ENCODE assay signal across 2 cellular contexts in genomic region chr12:69516950-69517349, GRCh38.
TF ChIP-seq lines count a peak whose summit lies in the region.

No MANE protein-coding gene starts in this region.

TF ChIP-seq in IMR-90, 13 proteins besides CTCF, POLR2A, EP300 and RAD21:
- TF ChIP-seq RFX5 (IDR thresholded peaks at IDR 0.05; ENCODE audit: low read depth, low read length) (no peak), ELK1 (IDR thresholded peaks at IDR 0.05; ENCODE audit: borderline replicate concordance, low read depth, low read length) (no peak), NFE2L2 (IDR thresholded peaks at IDR 0.05; ENCODE audit: low read depth, low read length) (no peak), RCOR1 (IDR thresholded peaks at IDR 0.05; ENCODE audit: insufficient replicate concordance, low read length) (no peak), MAZ (IDR thresholded peaks at IDR 0.05; ENCODE audit: borderline replicate concordance, low read depth, low read length) (no peak), CEBPB (IDR thresholded peaks at IDR 0.05; ENCODE audit: low read depth, low read length) (no peak), BHLHE40 (IDR thresholded peaks at IDR 0.05; ENCODE audit: low read depth, low read length) (no peak), CHD1 (IDR thresholded peaks at IDR 0.05; ENCODE audit: low read depth, low read length) (no peak)

TF ChIP-seq in K562, 482 proteins besides CTCF, POLR2A, EP300 and RAD21 (continues in another document):
- TF ChIP-seq CBFA2T3 (IDR thresholded peaks at IDR 0.05) = peak; percentile 88
- TF ChIP-seq E2F1 (CRISPR knock-in tag; IDR thresholded peaks at IDR 0.05) = no peak
- no peak for TF ChIP-seq ZNF398 (CRISPR knock-in tag; IDR thresholded peaks at IDR 0.05)
- TF ChIP-seq BACH1 (tag; IDR thresholded peaks at IDR 0.05) = no peak
- no peak for TF ChIP-seq ZNF830 (CRISPR knock-in tag; IDR thresholded peaks at IDR 0.05)
- no peak for TF ChIP-seq ID3 (CRISPR knock-in tag; IDR thresholded peaks at IDR 0.05)
- TF ChIP-seq ID3 (tag; IDR thresholded peaks at IDR 0.05) = no peak
- no peak for TF ChIP-seq ETS2 (tag; IDR thresholded peaks at IDR 0.05; ENCODE audit: borderline replicate concordance, poor library complexity, severe bottlenecking)
- TF ChIP-seq THRAP3 (IDR thresholded peaks at IDR 0.05; ENCODE audit: borderline replicate concordance) = no peak
- TF ChIP-seq ZBTB9 (CRISPR knock-in tag; IDR thresholded peaks at IDR 0.05) = no peak
- TF ChIP-seq PHB2 (IDR thresholded peaks at IDR 0.05; ENCODE audit: low read depth) = no peak
- TF ChIP-seq RBM14 (IDR thresholded peaks at IDR 0.05; ENCODE audit: borderline replicate concordance, insufficient read depth, low read depth, low read length) = no peak
- no peak for TF ChIP-seq NCOA4 (IDR thresholded peaks at IDR 0.05; ENCODE audit: partially characterized antibody)
- 0 out of 2 replicates have a peak, but pooled peaks have one; percentile 28 for TF ChIP-seq DPF2 (IDR thresholded peaks at IDR 0.05)
- no peak for TF ChIP-seq BCLAF1 (IDR thresholded peaks at IDR 0.05; ENCODE audit: borderline replicate concordance in 1 of 2, control insufficient read depth in 1 of 2, low read depth in 2 of 2, low read length in 1 of 2)
- TF ChIP-seq SIX5 (IDR thresholded peaks at IDR 0.05; ENCODE audit: borderline replicate concordance in 1 of 2, insufficient read depth in 1 of 2, low read depth in 1 of 2, low read length in 2 of 2) = no peak
- TF ChIP-seq CBFB (CRISPR knock-in tag; IDR thresholded peaks at IDR 0.05) = no peak
- TF ChIP-seq MTA1 (IDR thresholded peaks at IDR 0.05; ENCODE audit: borderline replicate concordance) = no peak
- TF ChIP-seq ILF3 (IDR thresholded peaks at IDR 0.05; ENCODE audit: borderline replicate concordance) = no peak
- TF ChIP-seq MGA (IDR thresholded peaks at IDR 0.05) = no peak
- peak; percentile 16; the same call in 1 of the 2 replicates for TF ChIP-seq KLF16 (IDR thresholded peaks at IDR 0.05)
- no peak for TF ChIP-seq CHCHD3 (CRISPR knock-in tag; IDR thresholded peaks at IDR 0.05)
- no peak for TF ChIP-seq NONO (IDR thresholded peaks at IDR 0.05; ENCODE audit: low read depth in 2 of 2, low read length in 1 of 2)
- no peak for TF ChIP-seq CREB1 (IDR thresholded peaks at IDR 0.05)
- TF ChIP-seq CREB1 (CRISPR knock-in tag; IDR thresholded peaks at IDR 0.05) = no peak
- no peak for TF ChIP-seq RERE (CRISPR knock-in tag; IDR thresholded peaks at IDR 0.05; ENCODE audit: borderline replicate concordance)
